8 cellular contexts compared by ENCODE assay signal in the genomic region with DNA sequence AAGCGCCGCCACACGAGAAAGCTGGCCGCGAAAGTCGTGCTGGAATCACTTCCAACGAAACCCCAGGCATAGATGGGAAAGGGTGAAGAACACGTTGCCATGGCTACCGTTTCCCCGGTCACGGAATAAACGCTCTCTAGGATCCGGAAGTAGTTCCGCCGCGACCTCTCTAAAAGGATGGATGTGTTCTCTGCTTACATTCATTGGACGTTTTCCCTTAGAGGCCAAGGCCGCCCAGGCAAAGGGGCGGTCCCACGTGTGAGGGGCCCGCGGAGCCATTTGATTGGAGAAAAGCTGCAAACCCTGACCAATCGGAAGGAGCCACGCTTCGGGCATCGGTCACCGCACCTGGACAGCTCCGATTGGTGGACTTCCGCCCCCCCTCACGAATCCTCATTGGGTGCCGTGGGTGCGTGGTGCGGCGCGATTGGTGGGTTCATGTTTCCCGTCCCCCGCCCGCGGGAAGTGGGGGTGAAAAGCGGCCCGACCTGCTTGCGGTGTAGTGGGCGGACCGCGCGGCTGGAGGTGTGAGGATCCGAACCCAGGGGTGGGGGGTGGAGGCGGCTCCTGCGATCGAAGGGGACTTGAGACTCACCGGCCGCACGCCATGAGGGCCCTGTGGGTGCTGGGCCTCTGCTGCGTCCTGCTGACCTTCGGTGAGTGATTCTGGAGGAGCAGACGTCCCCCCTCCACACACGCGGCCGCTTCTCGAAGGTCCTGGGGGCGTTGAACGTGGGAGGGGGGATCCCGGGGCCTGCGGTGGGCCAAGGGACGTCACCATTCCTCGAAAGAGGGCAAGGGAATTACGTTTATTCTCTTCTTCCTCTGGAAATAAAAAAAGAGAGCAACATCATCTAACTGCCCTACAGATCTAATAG. TPM values are rescaled to one million over a fixed set of nuclear protein-coding genes. Genes with fewer than 3 reads are reported as not detected.
DNase-seq lines count a peak whose midpoint lies in the region; ATAC-seq and TF ChIP-seq lines count a peak whose summit lies in the region.

A gene (plus strand): TSS at position 502 of the 878 bp plus-strand sequence. CDS start 106 bp downstream, at position 608.

- H3K9me2 ChIP-seq in PC-9 (ENCODE audit: insufficient read depth) = no peaks in the 10 kb centered on the region

- H3K4me3 ChIP-seq in Jurkat, Clone E6-1 (ENCODE audit: low read length) = peak within 1 kb of the TSS; percentile 97
- H3K4me3 ChIP-seq in PC-9 (peak within 1 kb of the TSS; percentile 98), mucosa of descending colon (peak within 1 kb of the TSS; percentile 58)

- TF ChIP-seq CTCF in PC-9 (conservative IDR thresholded peaks at IDR 0.05) (no peak), mucosa of descending colon (IDR thresholded peaks at IDR 0.05) (no peak)

- peak within 1 kb of the TSS; percentile 91 for H2AFZ ChIP-seq in PC-9

- intact Hi-C loops in PC-9 (cut with micrococcal nuclease; ENCODE audit: unreplicated experiment) (loop anchor here (1.0 to 5.0 kb wide), 5 partner anchors 26 to 158 kb away; a partner anchor contains a TSS), mucosa of descending colon (cut with DNase I, micrococcal nuclease) (no loop called here)

- peaks cover 23% of the 10 kb centered on the region; the same call in 1 of the 2 replicates for H3F3A ChIP-seq in PC-9 (ENCODE audit: insufficient read depth, low read depth)

- H3K4me2 ChIP-seq in PC-9 = peak within 1 kb of the TSS; percentile 97

- peaks cover 38% of the 10 kb centered on the region for H4K20me1 ChIP-seq in PC-9 (ENCODE audit: insufficient read depth)

- ATAC-seq in GM21619 (IDR thresholded peaks at IDR 0.05; ENCODE audit: unreplicated experiment) (peak; percentile 55), mucosa of descending colon (peak; percentile 92)

- BruUV-seq in PC-9 (replicated peaks; lab: Mats Ljungman, UMichigan) = TSS peak; percentile 38

- peak; percentile 100 for DNase-seq in DMS153 (lab: John Stamatoyannopoulos, UW)
- DNase-seq in Jurkat, Clone E6-1 (ENCODE audit: low read depth, low spot score) = peak; percentile 99
- DNase-seq in PC-9 = peak; percentile 99
- peak; percentile 98 for DNase-seq in activated T-cell treated with anti-CD3 and anti-CD28 coated beads, Interleukin-2, amount 50 U/mL, for 1 hour
- DNase-seq in epithelial cell of prostate (ENCODE audit: low read depth, low spot score) = peak; percentile 99
- DNase-seq in mucosa of descending colon = peak; percentile 99 to 100 (median 99)
- DNase-seq in stimulated activated CD8-positive, alpha-beta memory T cell treated with anti-CD3 and anti-CD28 coated beads, Interleukin-4, amount 100 ng/mL, for 24 hours (ENCODE audit: low read depth) = peak; percentile 99

- H3K9me3 ChIP-seq in PC-9 (ENCODE audit: insufficient read depth, low read depth) = no peaks in the 10 kb centered on the region
- no peaks in the 10 kb centered on the region for H3K9me3 ChIP-seq in mucosa of descending colon

- peak within 1 kb of the TSS; percentile 88 for H3K27ac ChIP-seq in PC-9
- H3K27ac ChIP-seq in epithelial cell of prostate = peak within 1 kb of the TSS; percentile 69

- H3K36me3 ChIP-seq in PC-9 (ENCODE audit: low read depth) (peaks cover 42% of the 10 kb centered on the region), mucosa of descending colon (ENCODE audit: low read depth) (no peaks in the 10 kb centered on the region)

- POLR2A ChIA-PET in PC-9 (lab: Charles Lee; ENCODE audit: unreplicated experiment) = interaction anchor here (0.5 to 0.9 kb wide), 12 partner anchors 19 to 1514 kb away, joined by 3 to 8 read pairs (median 4); a partner anchor contains a TSS

- peaks cover 49% of the 10 kb centered on the region for H3K79me2 ChIP-seq in PC-9 (ENCODE audit: low read depth)

- no peaks in the 10 kb centered on the region for H3K27me3 ChIP-seq in PC-9 (ENCODE audit: insufficient read depth, low read depth)

- CTCF ChIA-PET in PC-9 (lab: Charles Lee) = no interaction called here

- H3K4me1 ChIP-seq in PC-9 (replicated peaks; ENCODE audit: insufficient read depth) (peaks cover 30% of the 10 kb centered on the region), mucosa of descending colon (ENCODE audit: low read depth) (peaks cover 18% of the 10 kb centered on the region)

RNA-seq across cellular contexts. Expression of the gene that starts here (rescaled TPM):
- polyA plus RNA-seq in Jurkat, Clone E6-1 (2012; ENCODE audit: insufficient read depth, insufficient read length) = 277 TPM
- total RNA-seq in PC-9 (2021) (398 and 534 TPM in 2 replicates), mucosa of descending colon (100 to 1,000 TPM; 423 to 471 (median 461) TPM)

Comparison
In these comparisons a context has a peak if more than half of its experiments do, and no peak if none do; other contexts are left out.
1. Peak in every context shown above with its lines: DNase-seq, ATAC-seq, H3K4me3 ChIP-seq and H3K27ac ChIP-seq.